ENCODE assay signal across 8 cellular contexts in genomic region chr22:29267858-29268510, GRCh38. TPM values are rescaled to one million over a fixed set of nuclear protein-coding genes. Genes with fewer than 3 reads are reported as not detected.
DNase-seq lines count a peak whose midpoint lies in the region; ATAC-seq, FAIRE-seq and TF ChIP-seq lines count a peak whose summit lies in the region.

TSS of gene EWSR1 (plus strand) at chr22:29268268. CDS start at chr22:29268337, 69 bp downstream.
TSS of gene RHBDD3 (minus strand) at chr22:29267981. CDS start at chr22:29265626, 2,355 bp downstream.

- H3K9me3 ChIP-seq in AG04450 (ENCODE audit: control insufficient read depth, insufficient read depth, low read length) (no peaks in the 10 kb centered on the region; the same call in 1 of the 2 replicates), smooth muscle cell (replicated peaks; ENCODE audit: low read depth) (no peaks in the 10 kb centered on the region)

- peak within 1 kb of the TSS; percentile 100 for H3K27ac ChIP-seq in AG04450 (ENCODE audit: low read depth, low read length)
- H3K27ac ChIP-seq in smooth muscle cell (ENCODE audit: low read depth), result peak within 1 kb of the TSS; percentile 99

- peaks cover 41% of the 10 kb centered on the region for H3K4me1 Mint-ChIP-seq in WTC11

- H3K36me3 ChIP-seq in bronchial epithelial cell (ENCODE audit: control insufficient read depth, insufficient read depth, low read length) (peaks cover 23% of the 10 kb centered on the region), smooth muscle cell (ENCODE audit: low read depth) (no peaks in the 10 kb centered on the region)

- H3K27me3 ChIP-seq in AG04450 (ENCODE audit: control insufficient read depth, insufficient read depth, low read length) (no peaks in the 10 kb centered on the region), bronchial epithelial cell (ENCODE audit: control insufficient read depth, insufficient read depth, low read length) (no peaks in the 10 kb centered on the region), smooth muscle cell (ENCODE audit: low read depth) (no peaks in the 10 kb centered on the region)

- peak within 1 kb of the TSS; percentile 96 for H3K27ac Mint-ChIP-seq in WTC11

- no peaks in the 10 kb centered on the region for H3K9me3 Mint-ChIP-seq in WTC11

- in situ Hi-C loops in GM18951 (cut with MboI; ENCODE audit: low sequenced_read_pairs, unreplicated experiment), result no loop called here

- no peak for FAIRE-seq in bronchial epithelial cell (lab: Jason Lieb, UNC)

- H3K4me3 ChIP-seq in AG04450 (ENCODE audit: low read depth, low read length) (peak within 1 kb of the TSS; percentile 84), bronchial epithelial cell (ENCODE audit: low read depth, low read length) (peak within 1 kb of the TSS; percentile 76), smooth muscle cell (peak within 1 kb of the TSS; percentile 83)

- H3K79me2 ChIP-seq in smooth muscle cell (ENCODE audit: low read depth), result peaks cover 62% of the 10 kb centered on the region

- POLR2A ChIA-PET in AG04450 (lab: Yijun Ruan, JAX), result interaction anchor here (0.6 to 1.2 kb wide), 5 partner anchors 39 to 1280 kb away, joined by 3 to 7 read pairs (median 3); partner anchors contain the start of genes EMID1 and GAS2L1
- POLR2A ChIA-PET in WTC11 (lab: Charles Lee), result interaction anchor here (0.8 to 1.0 kb wide), 3 partner anchors 34 to 38 kb away, joined by 3 to 6 read pairs (median 4); partner anchors contain the start of gene GAS2L1

- H3F3A ChIP-seq in smooth muscle cell (ENCODE audit: low read depth), result peaks cover 11% of the 10 kb centered on the region

- under 1% methylated on average over 66 of the region's 67 CpGs for WGBS in smooth muscle cell (ENCODE audit: low lambda C conversion rate)

- CTCF ChIA-PET in AG04450 (lab: Charles Lee), result no interaction called here
- CTCF ChIA-PET in WTC11 (lab: Charles Lee), result interaction anchor here (0.9 to 1.7 kb wide), 3 partner anchors 9 to 74 kb away, joined by 3 to 10 read pairs (median 4); no protein-coding TSS in a partner anchor

- peak within 1 kb of the TSS; percentile 99 for H3K4me2 ChIP-seq in smooth muscle cell

- H2AFZ ChIP-seq in smooth muscle cell (ENCODE audit: low read depth), result peak within 1 kb of the TSS; percentile 92

- peaks cover 4% of the 10 kb centered on the region for H3K27me3 Mint-ChIP-seq in WTC11 (ENCODE audit: low read depth)

- H4K20me1 ChIP-seq in smooth muscle cell (ENCODE audit: low read depth), result peaks cover 44% of the 10 kb centered on the region

- DNase-seq in AG04450 (ENCODE audit: low read depth, low spot score) (peak; percentile 95), NCI-H226 (peak; percentile 75), WTC11 (ENCODE audit: low spot score) (peak; percentile 91), bronchial epithelial cell (ENCODE audit: low read depth) (peak; percentile 77), iPS-NIHi7 (ENCODE audit: extremely low spot score) (peak; percentile 93), smooth muscle cell (lab: John Stamatoyannopoulos, UW; ENCODE audit: unreplicated experiment) (peak; percentile 100)

- H3K36me3 Mint-ChIP-seq in WTC11, result peaks cover 44% of the 10 kb centered on the region

- peak within 1 kb of the TSS; percentile 100 for H3K9ac ChIP-seq in smooth muscle cell (ENCODE audit: low read depth)

- peak within 1 kb of the TSS; percentile 85 for H3K4me3 Mint-ChIP-seq in WTC11

- peaks cover 43% of the 10 kb centered on the region for H3K4me1 ChIP-seq in smooth muscle cell (ENCODE audit: low read depth)

- TF ChIP-seq POLR2A in GM18951 (IDR thresholded peaks at IDR 0.05; ENCODE audit: extremely low read depth, insufficient read depth, insufficient read length), result peak; percentile 62

- ATAC-seq in HG03175 (IDR thresholded peaks at IDR 0.05; ENCODE audit: unreplicated experiment), result peak; percentile 85
- ATAC-seq in WTC11, result peak; percentile 77

- no peak for TF ChIP-seq CTCF in AG04450 (IDR thresholded peaks at IDR 0.05; ENCODE audit: low read depth, low read length)
- no peak for TF ChIP-seq CTCF in WTC11 (IDR thresholded peaks at IDR 0.05)
- TF ChIP-seq CTCF in bronchial epithelial cell (IDR thresholded peaks at IDR 0.05; ENCODE audit: insufficient read depth, low read length, severe bottlenecking), result peak; percentile 3
- TF ChIP-seq CTCF in smooth muscle cell (IDR thresholded peaks at IDR 0.05; ENCODE audit: borderline replicate concordance, insufficient read depth, poor library complexity, severe bottlenecking), result no peak

TF ChIP-seq in WTC11, 78 proteins besides CTCF, POLR2A, EP300 and RAD21 (continues in another document):
- TF ChIP-seq USF1 (CRISPR knock-in tag; IDR thresholded peaks at IDR 0.05), result peak; percentile 24
- peak; percentile 20; the same call in 1 of the 2 replicates for TF ChIP-seq FOXP4 (CRISPR knock-in tag; IDR thresholded peaks at IDR 0.05)
- TF ChIP-seq NFE2L1 (CRISPR knock-in tag; IDR thresholded peaks at IDR 0.05), result peak; percentile 83; the same call in 1 of the 2 replicates
- TF ChIP-seq SP1 (CRISPR knock-in tag; conservative IDR thresholded peaks at IDR 0.05), result 0 out of 2 replicates have a peak, but pooled peaks have one; percentile 15
- peak; percentile 60; the same call in 1 of the 2 replicates for TF ChIP-seq ZNF317 (CRISPR knock-in tag; IDR thresholded peaks at IDR 0.05; ENCODE audit: borderline replicate concordance, low read depth)
- TF ChIP-seq TEAD1 (CRISPR knock-in tag; IDR thresholded peaks at IDR 0.05), result 0 out of 2 replicates have a peak, but pooled peaks have one; percentile 1
- TF ChIP-seq USF2 (CRISPR knock-in tag; IDR thresholded peaks at IDR 0.05), result peak; percentile 1; the same call in 1 of the 2 replicates
- TF ChIP-seq ZMAT4 (CRISPR knock-in tag; IDR thresholded peaks at IDR 0.05), result no peak
- peak; percentile 20; the same call in 1 of the 2 replicates for TF ChIP-seq ZNF423 (CRISPR knock-in tag; IDR thresholded peaks at IDR 0.05)
- TF ChIP-seq ETV6 (CRISPR knock-in tag; IDR thresholded peaks at IDR 0.05), result peak; percentile 36; the same call in 1 of the 2 replicates
- peak; percentile 55 for TF ChIP-seq ESRRA (CRISPR knock-in tag; IDR thresholded peaks at IDR 0.05; ENCODE audit: borderline replicate concordance)
- TF ChIP-seq CBFB (CRISPR knock-in tag; IDR thresholded peaks at IDR 0.05; ENCODE audit: low read depth), result 0 out of 2 replicates have a peak, but pooled peaks have one; percentile 87
- 0 out of 2 replicates have a peak, but pooled peaks have one; percentile 18 for TF ChIP-seq MYBL2 (CRISPR knock-in tag; IDR thresholded peaks at IDR 0.05)
- peak; percentile 80; the same call in 1 of the 2 replicates for TF ChIP-seq ZNF232 (CRISPR knock-in tag; IDR thresholded peaks at IDR 0.05)
- TF ChIP-seq ZNF263 (CRISPR knock-in tag; IDR thresholded peaks at IDR 0.05; ENCODE audit: low read depth), result no peak
- peak; percentile 18; the same call in 1 of the 2 replicates for TF ChIP-seq HMGA2 (CRISPR knock-in tag; IDR thresholded peaks at IDR 0.05)
- no peak for TF ChIP-seq FOXJ3 (CRISPR knock-in tag; IDR thresholded peaks at IDR 0.05; ENCODE audit: borderline replicate concordance)

RNA-seq across cellular contexts. Expression of gene EWSR1, which starts in this region (rescaled TPM):
- polyA plus RNA-seq in AG04450 (2011; rRNA removed), result 146 and 185 TPM in 2 replicates
- 206 and 243 TPM in 2 replicates for polyA minus RNA-seq in AG04450 (2011; rRNA and poly(A)+ RNA removed)
- total RNA-seq in WTC11 (2021), result 377 to 400 TPM (median 384 TPM) in 3 replicates
- total RNA-seq in bronchial epithelial cell, result 87.1 and 163 TPM in 2 replicates
- total RNA-seq in smooth muscle cell, result 146 and 197 TPM in 2 replicates
- polyA plus RNA-seq in smooth muscle cell, result 164 and 226 TPM in 2 replicates

RNA-seq across cellular contexts. Expression of gene RHBDD3, which starts in this region (rescaled TPM):
- polyA plus RNA-seq in AG04450 (2011; rRNA removed) (9.9 and 13.8 TPM in 2 replicates), smooth muscle cell (39.1 and 40.2 TPM in 2 replicates)
- polyA minus RNA-seq in AG04450 (2011; rRNA and poly(A)+ RNA removed), result 3.6 and 5.0 TPM in 2 replicates
- total RNA-seq in WTC11 (2021) (69.6 to 78.2 TPM (median 77.9 TPM) in 3 replicates), bronchial epithelial cell (21.6 and 25.0 TPM in 2 replicates), smooth muscle cell (11.7 and 16.5 TPM in 2 replicates)

Comparison
In these comparisons a context has a peak if more than half of its experiments do, and no peak if none do; other contexts are left out.
1. Peak in every context shown above with its lines: DNase-seq, ATAC-seq, H3K4me3 ChIP-seq and H3K27ac ChIP-seq.